Comparison of ENCODE assay signal across 8 cellular contexts in the genomic region with DNA sequence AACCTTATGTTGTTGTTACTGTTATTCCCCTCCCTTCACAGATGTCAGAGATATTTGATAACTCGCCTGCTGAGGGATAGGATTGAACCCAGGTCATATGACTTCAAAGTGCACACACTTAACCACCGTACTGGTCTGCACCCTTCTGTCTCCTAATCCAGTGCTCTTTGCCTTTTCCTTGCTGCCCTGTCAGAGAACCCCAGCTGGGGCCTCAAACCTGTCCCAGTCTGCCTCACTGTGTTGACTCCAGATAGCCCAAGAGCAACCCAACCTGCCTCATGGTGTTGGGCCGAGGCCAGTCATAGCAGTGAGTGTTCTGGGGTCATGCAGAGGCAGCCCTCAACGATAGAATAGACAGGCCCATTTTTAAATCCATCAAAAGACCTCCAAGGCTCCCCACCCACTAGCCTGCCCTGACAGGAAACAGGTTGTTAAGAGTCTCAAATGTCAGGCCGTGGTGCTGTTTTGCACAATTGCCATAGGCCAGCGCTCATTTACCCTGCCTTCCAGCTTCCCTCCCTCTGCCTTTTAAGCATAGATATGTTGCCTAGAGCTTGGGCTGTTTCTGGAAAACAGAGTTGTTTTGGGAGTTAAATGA. TPM values are rescaled to one million over a fixed set of nuclear protein-coding genes. Genes with fewer than 3 reads are reported as not detected.
DNase-seq lines count a peak whose midpoint lies in the region; ATAC-seq, FAIRE-seq and TF ChIP-seq lines count a peak whose summit lies in the region.

No MANE protein-coding gene starts in this region.

- POLR2A ChIA-PET in IMR-90 (lab: Charles Lee; ENCODE audit: unreplicated experiment) (no interaction called here), RWPE1 (lab: Yijun Ruan, JAX; ENCODE audit: low non-redundant PET) (no interaction called here)

- TF ChIP-seq POLR2A in IMR-90 (IDR thresholded peaks at IDR 0.05; ENCODE audit: low read depth, low read length) = no peak
- TF ChIP-seq POLR2A in gastrocnemius medialis (IDR thresholded peaks at IDR 0.05) = no peak
- TF ChIP-seq POLR2A in GM12892 (IDR thresholded peaks at IDR 0.05; ENCODE audit: low read depth, low read length) = no peak

- no peak overlapping the region for H3K9ac ChIP-seq in IMR-90 (ENCODE audit: low read depth, low read length)

- H3K18ac ChIP-seq in IMR-90 (ENCODE audit: low read depth, low read length) = no peak overlapping the region

- H2BK5ac ChIP-seq in IMR-90 (ENCODE audit: low read depth, low read length, poor library complexity, severe bottlenecking) = no peak overlapping the region

- H3K36me3 ChIP-seq in IMR-90 (ENCODE audit: control insufficient read depth, insufficient read depth, low read length) = no peaks in the 10 kb centered on the region
- peaks cover 0 to 12% of the 10 kb centered on the region in 2 donors for H3K36me3 ChIP-seq in gastrocnemius medialis

- DNase-seq in IMR-90 (no peak), RWPE1 (ENCODE audit: low spot score) (no peak), fibroblast of villous mesenchyme (ENCODE audit: low read depth) (peak; percentile 66), gastrocnemius medialis (no peak), left lobe of liver (ENCODE audit: low spot score) (no peak), GM12892 (ENCODE audit: insufficient read length) (no peak), AG20443 (ENCODE audit: low spot score) (no peak)

- no peaks in the 10 kb centered on the region for H3K9me1 ChIP-seq in IMR-90 (ENCODE audit: insufficient read depth, low read length)

- TF ChIP-seq CTCF in IMR-90 (conservative IDR thresholded peaks at IDR 0.05; ENCODE audit: low read depth, low read length) = no peak
- no peak for TF ChIP-seq CTCF in RWPE1 (conservative IDR thresholded peaks at IDR 0.05; ENCODE audit: low read depth)
- TF ChIP-seq CTCF in fibroblast of villous mesenchyme (IDR thresholded peaks at IDR 0.05; ENCODE audit: insufficient read depth, low read depth, low read length) = no peak
- no peak for TF ChIP-seq CTCF in gastrocnemius medialis (IDR thresholded peaks at IDR 0.05 in 4 of 5, conservative IDR thresholded peaks at IDR 0.05 in 1 of 5)

- intact Hi-C loops in IMR-90 (cut with micrococcal nuclease) = no loop called here
- intact Hi-C loops in gastrocnemius medialis (cut with DNase I; ENCODE audit: low total_unique reads) = no loop called here

- H3K9me3 ChIP-seq in IMR-90 (ENCODE audit: control insufficient read depth, insufficient read depth, low read length) (no peaks in the 10 kb centered on the region), gastrocnemius medialis (no peaks in the 10 kb centered on the region)

- dilution Hi-C loops in IMR-90 (cut with HindIII; ENCODE audit: low sequenced_read_pairs, unreplicated experiment) = no loop called here

- no peaks in the 10 kb centered on the region for H4K20me1 ChIP-seq in IMR-90 (ENCODE audit: insufficient read depth, low read length)

- no peak overlapping the region for H3K56ac ChIP-seq in IMR-90 (ENCODE audit: extremely low read depth, insufficient read depth, low read length)

- H3K4me3 ChIP-seq in IMR-90 (ENCODE audit: insufficient read depth, low read depth, low read length) = no peak overlapping the region
- no peak overlapping the region for H3K4me3 ChIP-seq in fibroblast of villous mesenchyme (ENCODE audit: low read depth, low read length)
- no peak overlapping the region for H3K4me3 ChIP-seq in gastrocnemius medialis

- H3K27ac ChIP-seq in IMR-90 (ENCODE audit: insufficient read depth, low read length) (no peak overlapping the region), RWPE1 (peak overlapping the region; percentile 63), gastrocnemius medialis (peak overlapping the region; percentile 52 to 66 (median 58))

- FAIRE-seq in GM12892 (lab: Jason Lieb, UNC) = no peak

- H3K27me3 ChIP-seq in IMR-90 (ENCODE audit: control insufficient read depth, insufficient read depth, low read length) = peaks cover 6% of the 10 kb centered on the region
- no peaks in the 10 kb centered on the region for H3K27me3 ChIP-seq in gastrocnemius medialis

- H3K79me1 ChIP-seq in IMR-90 (ENCODE audit: low read depth in 1 of 2, low read length in 2 of 2) = no peaks in the 10 kb centered on the region

- no peak overlapping the region; the same call in 1 of the 2 replicates for H4K91ac ChIP-seq in IMR-90 (ENCODE audit: insufficient read depth, low read depth, low read length)

- H2AK5ac ChIP-seq in IMR-90 (ENCODE audit: low read depth, low read length) = no peak overlapping the region

- no peak overlapping the region for H3K4ac ChIP-seq in IMR-90 (ENCODE audit: low read depth, low read length)

- H3K4me1 ChIP-seq in IMR-90 (ENCODE audit: control insufficient read depth, insufficient read depth, low read length) (no peaks in the 10 kb centered on the region; the same call in 1 of the 2 replicates), gastrocnemius medialis (peaks cover 32 to 42% of the 10 kb centered on the region in 2 donors)

- TF ChIP-seq RAD21 in IMR-90 (IDR thresholded peaks at IDR 0.05; ENCODE audit: low read length) = no peak

- H2AK9ac ChIP-seq in IMR-90 (replicated peaks; ENCODE audit: low read depth, low read length, poor library complexity) = no peak overlapping the region

- ATAC-seq in IMR-90 (ENCODE audit: low read depth) (0 out of 2 replicates have a peak, but pooled peaks have one; percentile 17), gastrocnemius medialis (peak in 1 of 2 donors; percentile 49), left lobe of liver (no peak), GM21529 (IDR thresholded peaks at IDR 0.05; ENCODE audit: unreplicated experiment) (no peak)

- H2BK120ac ChIP-seq in IMR-90 (ENCODE audit: low read depth, low read length) = no peak overlapping the region

- no peak overlapping the region for H3K23ac ChIP-seq in IMR-90 (ENCODE audit: low read depth, low read length)

- H2BK15ac ChIP-seq in IMR-90 (ENCODE audit: low read depth, low read length) = no peak overlapping the region

- in situ Hi-C loops in IMR-90 (cut with MboI; ENCODE audit: low sequenced_read_pairs) = no loop called here
- in situ Hi-C loops in gastrocnemius medialis (cut with MboI; ENCODE audit: low sequenced_read_pairs in 4 of 4) = no loop called here

- H4K5ac ChIP-seq in IMR-90 (ENCODE audit: low read depth, low read length) = no peak overlapping the region

- H2BK20ac ChIP-seq in IMR-90 (ENCODE audit: low read depth, low read length) = no peak overlapping the region

- no peak overlapping the region for H3K14ac ChIP-seq in IMR-90 (replicated peaks; ENCODE audit: low read depth, low read length)

- CTCF ChIA-PET in IMR-90 (lab: Yijun Ruan, JAX) = no interaction called here
- CTCF ChIA-PET in RWPE1 (lab: Yijun Ruan, JAX) = interaction anchor here (0.6 kb wide), 1 partner anchor 58 kb away, joined by 3 read pairs; no protein-coding TSS in a partner anchor

- no peak overlapping the region for H4K8ac ChIP-seq in IMR-90 (ENCODE audit: low read depth in 2 of 2, low read length in 2 of 2)

- no peak overlapping the region for H3K4me2 ChIP-seq in IMR-90 (ENCODE audit: low read depth, low read length)

- no TSS peak for BruUV-seq in IMR-90 (replicated peaks; lab: Mats Ljungman, UMichigan)

- H2AFZ ChIP-seq in IMR-90 (replicated peaks; ENCODE audit: low read length, poor library complexity) = no peak overlapping the region

- WGBS in IMR-90 (ENCODE audit: extremely low coverage in 2 of 2, insufficient read length in 1 of 2), 2 experiments = 72% methylated on average over 2 of the region's 6 CpGs; no CpG with 5 or more reads in 1 of the 2 experiments

TF ChIP-seq in IMR-90, 13 proteins besides CTCF, POLR2A, EP300 and RAD21:
- TF ChIP-seq CEBPB (IDR thresholded peaks at IDR 0.05; ENCODE audit: low read depth, low read length) = no peak
- TF ChIP-seq RCOR1 (IDR thresholded peaks at IDR 0.05; ENCODE audit: insufficient replicate concordance, low read length) = no peak
- no peak for TF ChIP-seq MXI1 (IDR thresholded peaks at IDR 0.05; ENCODE audit: borderline replicate concordance, low read depth, low read length)
- TF ChIP-seq CHD1 (IDR thresholded peaks at IDR 0.05; ENCODE audit: low read depth, low read length) = no peak
- TF ChIP-seq, protein P1, sequence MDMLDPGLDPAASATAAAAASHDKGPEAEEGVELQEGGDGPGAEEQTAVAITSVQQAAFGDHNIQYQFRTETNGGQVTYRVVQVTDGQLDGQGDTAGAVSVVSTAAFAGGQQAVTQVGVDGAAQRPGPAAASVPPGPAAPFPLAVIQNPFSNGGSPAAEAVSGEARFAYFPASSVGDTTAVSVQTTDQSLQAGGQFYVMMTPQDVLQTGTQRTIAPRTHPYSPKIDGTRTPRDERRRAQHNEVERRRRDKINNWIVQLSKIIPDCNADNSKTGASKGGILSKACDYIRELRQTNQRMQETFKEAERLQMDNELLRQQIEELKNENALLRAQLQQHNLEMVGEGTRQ (IDR thresholded peaks at IDR 0.05; ENCODE audit: low read depth, low read length) = no peak
- TF ChIP-seq BHLHE40 (IDR thresholded peaks at IDR 0.05; ENCODE audit: low read depth, low read length) = no peak
- TF ChIP-seq RFX5 (IDR thresholded peaks at IDR 0.05; ENCODE audit: low read depth, low read length) = no peak
- TF ChIP-seq FOS (IDR thresholded peaks at IDR 0.05; ENCODE audit: low read depth, low read length) = no peak
- TF ChIP-seq MAZ (IDR thresholded peaks at IDR 0.05; ENCODE audit: borderline replicate concordance, low read depth, low read length) = no peak
- TF ChIP-seq, protein P2, sequence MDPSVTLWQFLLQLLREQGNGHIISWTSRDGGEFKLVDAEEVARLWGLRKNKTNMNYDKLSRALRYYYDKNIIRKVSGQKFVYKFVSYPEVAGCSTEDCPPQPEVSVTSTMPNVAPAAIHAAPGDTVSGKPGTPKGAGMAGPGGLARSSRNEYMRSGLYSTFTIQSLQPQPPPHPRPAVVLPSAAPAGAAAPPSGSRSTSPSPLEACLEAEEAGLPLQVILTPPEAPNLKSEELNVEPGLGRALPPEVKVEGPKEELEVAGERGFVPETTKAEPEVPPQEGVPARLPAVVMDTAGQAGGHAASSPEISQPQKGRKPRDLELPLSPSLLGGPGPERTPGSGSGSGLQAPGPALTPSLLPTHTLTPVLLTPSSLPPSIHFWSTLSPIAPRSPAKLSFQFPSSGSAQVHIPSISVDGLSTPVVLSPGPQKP (IDR thresholded peaks at IDR 0.05; ENCODE audit: borderline replicate concordance, low read depth, low read length) = no peak
- TF ChIP-seq SMC3 (IDR thresholded peaks at IDR 0.05; ENCODE audit: low read depth, low read length) = no peak
- no peak for TF ChIP-seq NFE2L2 (IDR thresholded peaks at IDR 0.05; ENCODE audit: low read depth, low read length)
- TF ChIP-seq MAFK (IDR thresholded peaks at IDR 0.05; ENCODE audit: low read depth, low read length) = no peak

RNA-seq across cellular contexts. Expression of a gene that starts 37.0 kb away (rescaled TPM):
- total RNA-seq in IMR-90 (2012; rRNA removed) (10.9 and 46.9 TPM in 2 replicates), fibroblast of villous mesenchyme (18.4 and 35.8 TPM in 2 replicates), gastrocnemius medialis (10 to 100 TPM in 1 of 4 donors, 1 to 10 TPM in 3; 6.4 to 15.6 (median 9.8) TPM), left lobe of liver (30.3 TPM)
- 42.7 and 49.7 TPM in 2 replicates for polyA plus RNA-seq in IMR-90 (2012; rRNA removed)
- 4.3 and 6.9 TPM in 2 replicates for polyA plus RNA-seq in IMR-90 (2012; cell fraction: cytosol; rRNA removed)
- polyA plus RNA-seq in IMR-90 (2012; cell fraction: nucleus; rRNA removed; ENCODE audit: low replicate concordance) = 1.7 and 24.9 TPM in 2 replicates
- 331 TPM for polyA plus RNA-seq in GM12892 (2012; ENCODE audit: missing spikeins)
